2 cellular contexts compared by ENCODE assay signal in the genomic region with DNA sequence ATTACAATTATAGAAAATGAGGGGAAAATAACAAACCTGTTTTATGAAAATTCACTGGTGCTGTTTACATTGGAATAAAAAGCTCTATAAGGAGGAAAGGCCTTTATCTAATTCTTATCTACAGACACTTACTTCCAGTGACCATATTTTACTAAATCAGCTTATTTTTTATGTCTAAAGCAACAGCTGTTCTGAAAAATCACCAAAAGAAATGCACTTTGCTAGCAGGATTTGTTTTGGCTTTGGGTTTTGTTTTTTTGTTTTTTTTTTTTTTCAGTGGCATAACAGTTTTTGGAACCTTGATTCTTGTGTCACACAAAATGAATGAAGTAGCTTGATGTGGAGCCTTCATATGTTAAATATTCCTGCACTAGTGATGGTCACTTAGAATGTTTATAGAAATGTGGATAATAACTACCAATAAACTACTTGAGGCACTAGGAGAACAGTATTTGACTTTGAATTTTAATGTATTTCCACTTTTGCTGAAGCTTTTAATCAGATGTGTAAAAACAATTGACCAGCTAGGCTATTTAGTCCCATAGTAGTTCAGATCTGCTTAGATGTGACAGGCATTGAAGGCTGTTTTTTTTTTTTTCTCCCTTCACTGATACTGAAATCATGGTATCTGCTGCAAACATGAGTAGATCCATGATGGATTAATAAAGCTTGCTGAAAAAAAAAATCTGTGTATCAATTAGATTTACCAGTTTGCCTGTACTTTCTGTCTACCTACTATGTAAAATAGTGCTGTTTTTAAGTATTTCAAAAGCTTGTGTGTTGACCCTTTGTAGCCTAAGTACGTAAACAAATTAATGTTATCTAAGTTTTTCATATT.
TF ChIP-seq lines count a peak whose summit lies in the region.

No MANE protein-coding gene starts in this region.

TF ChIP-seq in SK-N-SH, 30 proteins besides CTCF, POLR2A, EP300 and RAD21 (continued from another document):
- no peak for TF ChIP-seq MEF2A (IDR thresholded peaks at IDR 0.05; ENCODE audit: borderline replicate concordance, low read depth)
- no peak for TF ChIP-seq POLR2AphosphoS5 (IDR thresholded peaks at IDR 0.05; ENCODE audit: low read depth, low read length)
- TF ChIP-seq TEAD4 (IDR thresholded peaks at IDR 0.05; ENCODE audit: borderline replicate concordance, insufficient read depth), result no peak

TF ChIP-seq in SK-N-SH treated with all-trans-retinoic acid at 6 μM for 48 hours, 23 proteins besides CTCF, POLR2A, EP300 and RAD21 (continued from another document):
- TF ChIP-seq, protein P1, sequence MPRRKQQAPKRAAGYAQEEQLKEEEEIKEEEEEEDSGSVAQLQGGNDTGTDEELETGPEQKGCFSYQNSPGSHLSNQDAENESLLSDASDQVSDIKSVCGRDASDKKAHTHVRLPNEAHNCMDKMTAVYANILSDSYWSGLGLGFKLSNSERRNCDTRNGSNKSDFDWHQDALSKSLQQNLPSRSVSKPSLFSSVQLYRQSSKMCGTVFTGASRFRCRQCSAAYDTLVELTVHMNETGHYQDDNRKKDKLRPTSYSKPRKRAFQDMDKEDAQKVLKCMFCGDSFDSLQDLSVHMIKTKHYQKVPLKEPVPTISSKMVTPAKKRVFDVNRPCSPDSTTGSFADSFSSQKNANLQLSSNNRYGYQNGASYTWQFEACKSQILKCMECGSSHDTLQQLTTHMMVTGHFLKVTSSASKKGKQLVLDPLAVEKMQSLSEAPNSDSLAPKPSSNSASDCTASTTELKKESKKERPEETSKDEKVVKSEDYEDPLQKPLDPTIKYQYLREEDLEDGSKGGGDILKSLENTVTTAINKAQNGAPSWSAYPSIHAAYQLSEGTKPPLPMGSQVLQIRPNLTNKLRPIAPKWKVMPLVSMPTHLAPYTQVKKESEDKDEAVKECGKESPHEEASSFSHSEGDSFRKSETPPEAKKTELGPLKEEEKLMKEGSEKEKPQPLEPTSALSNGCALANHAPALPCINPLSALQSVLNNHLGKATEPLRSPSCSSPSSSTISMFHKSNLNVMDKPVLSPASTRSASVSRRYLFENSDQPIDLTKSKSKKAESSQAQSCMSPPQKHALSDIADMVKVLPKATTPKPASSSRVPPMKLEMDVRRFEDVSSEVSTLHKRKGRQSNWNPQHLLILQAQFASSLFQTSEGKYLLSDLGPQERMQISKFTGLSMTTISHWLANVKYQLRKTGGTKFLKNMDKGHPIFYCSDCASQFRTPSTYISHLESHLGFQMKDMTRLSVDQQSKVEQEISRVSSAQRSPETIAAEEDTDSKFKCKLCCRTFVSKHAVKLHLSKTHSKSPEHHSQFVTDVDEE (CRISPR knock-in tag; IDR thresholded peaks at IDR 0.05), result no peak
- TF ChIP-seq ZNF565 (CRISPR knock-in tag; conservative IDR thresholded peaks at IDR 0.05; ENCODE audit: low read depth) (no peak), ZC3H10 (CRISPR knock-in tag; IDR thresholded peaks at IDR 0.05) (no peak), CSDC2 (CRISPR knock-in tag; IDR thresholded peaks at IDR 0.05) (no peak), ARNTL (CRISPR knock-in tag; IDR thresholded peaks at IDR 0.05; ENCODE audit: borderline replicate concordance, low read depth) (no peak), OSR1 (CRISPR knock-in tag; IDR thresholded peaks at IDR 0.05) (no peak), ZNF8 (CRISPR knock-in tag; IDR thresholded peaks at IDR 0.05) (no peak), RARB (CRISPR knock-in tag; IDR thresholded peaks at IDR 0.05) (no peak)
- TF ChIP-seq, protein P2, sequence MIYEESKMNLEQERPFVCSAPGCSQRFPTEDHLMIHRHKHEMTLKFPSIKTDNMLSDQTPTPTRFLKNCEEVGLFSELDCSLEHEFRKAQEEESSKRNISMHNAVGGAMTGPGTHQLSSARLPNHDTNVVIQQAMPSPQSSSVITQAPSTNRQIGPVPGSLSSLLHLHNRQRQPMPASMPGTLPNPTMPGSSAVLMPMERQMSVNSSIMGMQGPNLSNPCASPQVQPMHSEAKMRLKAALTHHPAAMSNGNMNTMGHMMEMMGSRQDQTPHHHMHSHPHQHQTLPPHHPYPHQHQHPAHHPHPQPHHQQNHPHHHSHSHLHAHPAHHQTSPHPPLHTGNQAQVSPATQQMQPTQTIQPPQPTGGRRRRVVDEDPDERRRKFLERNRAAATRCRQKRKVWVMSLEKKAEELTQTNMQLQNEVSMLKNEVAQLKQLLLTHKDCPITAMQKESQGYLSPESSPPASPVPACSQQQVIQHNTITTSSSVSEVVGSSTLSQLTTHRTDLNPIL (CRISPR knock-in tag; IDR thresholded peaks at IDR 0.05; ENCODE audit: low read depth), result no peak
- TF ChIP-seq, protein P3, sequence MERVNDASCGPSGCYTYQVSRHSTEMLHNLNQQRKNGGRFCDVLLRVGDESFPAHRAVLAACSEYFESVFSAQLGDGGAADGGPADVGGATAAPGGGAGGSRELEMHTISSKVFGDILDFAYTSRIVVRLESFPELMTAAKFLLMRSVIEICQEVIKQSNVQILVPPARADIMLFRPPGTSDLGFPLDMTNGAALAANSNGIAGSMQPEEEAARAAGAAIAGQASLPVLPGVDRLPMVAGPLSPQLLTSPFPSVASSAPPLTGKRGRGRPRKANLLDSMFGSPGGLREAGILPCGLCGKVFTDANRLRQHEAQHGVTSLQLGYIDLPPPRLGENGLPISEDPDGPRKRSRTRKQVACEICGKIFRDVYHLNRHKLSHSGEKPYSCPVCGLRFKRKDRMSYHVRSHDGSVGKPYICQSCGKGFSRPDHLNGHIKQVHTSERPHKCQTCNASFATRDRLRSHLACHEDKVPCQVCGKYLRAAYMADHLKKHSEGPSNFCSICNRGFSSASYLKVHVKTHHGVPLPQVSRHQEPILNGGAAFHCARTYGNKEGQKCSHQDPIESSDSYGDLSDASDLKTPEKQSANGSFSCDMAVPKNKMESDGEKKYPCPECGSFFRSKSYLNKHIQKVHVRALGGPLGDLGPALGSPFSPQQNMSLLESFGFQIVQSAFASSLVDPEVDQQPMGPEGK (CRISPR knock-in tag; IDR thresholded peaks at IDR 0.05; ENCODE audit: borderline replicate concordance), result no peak
TF ChIP-seq in SK-N-SH treated with all-trans-retinoic acid at 6 μM for 48 hours: peak in this region for 0.
